8 cellular contexts compared by ENCODE assay signal in the genomic region with DNA sequence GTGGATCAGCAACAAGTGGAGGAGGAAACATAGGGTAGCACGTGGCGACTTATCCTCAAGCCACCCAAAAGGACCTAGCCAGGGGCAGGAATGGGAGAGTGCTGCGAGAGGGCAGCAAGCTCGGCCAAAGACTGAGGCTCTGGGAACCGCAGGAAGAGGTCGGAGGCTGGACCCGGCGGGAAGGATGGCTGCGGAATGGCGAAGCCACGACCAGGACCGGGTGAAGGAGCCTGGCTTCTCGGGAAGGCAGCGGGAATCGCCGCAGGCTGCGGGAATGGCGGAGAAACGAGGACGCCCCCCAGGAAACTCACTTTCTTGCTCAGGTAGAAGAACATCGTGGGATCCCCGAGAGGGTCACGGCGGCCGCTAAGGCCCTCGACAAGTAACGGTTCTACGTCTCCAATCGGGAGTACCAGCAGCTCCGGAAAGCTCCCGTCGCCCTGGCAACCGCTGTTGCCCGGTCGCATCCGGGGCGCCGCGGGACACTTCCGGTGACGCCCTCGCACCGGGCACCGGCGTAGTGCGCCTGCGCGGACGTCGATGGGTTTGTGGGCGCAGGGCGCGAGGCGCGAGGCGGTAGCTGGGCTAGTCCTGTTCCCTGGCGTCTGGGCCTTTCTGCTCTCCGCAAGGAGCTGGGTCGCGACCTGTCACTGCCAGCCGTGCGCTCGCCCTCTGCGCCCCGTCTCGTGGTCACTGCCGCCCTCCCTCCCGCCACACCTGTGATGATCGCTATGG. TPM values are rescaled to one million over a fixed set of nuclear protein-coding genes. Genes with fewer than 3 reads are reported as not detected.
A peak's percentile ranks its signal among the peaks of the same experiment; 100 is the strongest.
DNase-seq lines count a peak whose midpoint lies in the region; ATAC-seq and TF ChIP-seq lines count a peak whose summit lies in the region.

WDR35 (minus strand) TSS at position 425 of the 735 bp plus-strand sequence; CDS start at position 335, 90 bp downstream.

- H3K27ac Mint-ChIP-seq in T-cell: peak within 1 kb of the TSS; percentile 82 to 83

- intact Hi-C loops in uterus (cut with DNase I; ENCODE audit: low total_unique reads): no loop called here

- no peaks in the 10 kb centered on the region for H3K4me1 ChIP-seq in uterus

- H3K9me3 Mint-ChIP-seq in T-cell: no peaks in the 10 kb centered on the region

- H3K36me3 ChIP-seq in uterus: no peaks in the 10 kb centered on the region

- peak within 1 kb of the TSS; percentile 86 to 92 (median 90) for H3K4me3 Mint-ChIP-seq in T-cell

- TF ChIP-seq POLR2A in uterus (IDR thresholded peaks at IDR 0.05): peak in 1 of 2 donors; percentile 68

- H3K4me1 Mint-ChIP-seq in T-cell: peaks cover 20 to 31% (median 22%) of the 10 kb centered on the region in 3 donors

- CTCF ChIA-PET in T-cell (lab: Charles Lee): interaction anchor here (0.7 to 1.2 kb wide), 2 partner anchors 26 to 660 kb away, joined by 3 to 7 read pairs; no protein-coding TSS in a partner anchor

- DNase-seq in NCI-H146 treated with DMSO at 0.1 percent for 48 hours (lab: John Stamatoyannopoulos, UW; ENCODE audit: unreplicated experiment) (peak; percentile 81), T-cell (peak; percentile 64 to 93 (median 80)), hepatic stellate cell (ENCODE audit: low spot score) (peak; percentile 97), pulmonary artery endothelial cell (ENCODE audit: low read depth, low spot score) (no peak), uterus (peak; percentile 82 to 88)

- TF ChIP-seq CTCF in uterus (IDR thresholded peaks at IDR 0.05): no peak

- peak within 1 kb of the TSS; percentile 53 to 60 for H3K4me3 ChIP-seq in uterus

- H3K36me3 Mint-ChIP-seq in T-cell: peaks cover 6% of the 10 kb centered on the region

- H3K9me3 ChIP-seq in uterus: no peaks in the 10 kb centered on the region

- POLR2A ChIA-PET in T-cell (lab: Charles Lee): interaction anchor here in 1 of 2 donors (0.6 to 0.8 kb wide), 3 partner anchors 54 to 708 kb away, joined by 3 read pairs; no protein-coding TSS in a partner anchor

- no peaks in the 10 kb centered on the region for H3K27me3 ChIP-seq in uterus

- ATAC-seq in GM18498 (IDR thresholded peaks at IDR 0.05; ENCODE audit: unreplicated experiment) (peak; percentile 95), HG02870 (IDR thresholded peaks at IDR 0.05; ENCODE audit: unreplicated experiment) (peak; percentile 90), T-cell (replicated peaks in 1 of 4) (peak; percentile 86 to 96 (median 96))

- peak within 1 kb of the TSS; percentile 7 for H3K27ac ChIP-seq in angular gyrus (ENCODE audit: low read depth, low read length)
- H3K27ac ChIP-seq in uterus: peak within 1 kb of the TSS; percentile 1 to 69

- peaks cover 11 to 15% of the 10 kb centered on the region in 2 donors for H3K27me3 Mint-ChIP-seq in T-cell

RNA-seq across cellular contexts. Expression of gene WDR35, which starts in this region (rescaled TPM):
- total RNA-seq in T-cell (1 to 10 TPM; 3.7 to 5.7 (median 4.9) TPM), pulmonary artery endothelial cell (13.6 and 16.7 TPM in 2 replicates), uterus (10 to 100 TPM in 3 of 4 donors, 1 to 10 TPM in 1; 7.1 to 45.0 (median 20.7) TPM)
